Comparison of ENCODE assay signal across 8 cellular contexts in genomic region chr5:181221792-181222629, GRCh38. TPM values are rescaled to one million over a fixed set of nuclear protein-coding genes. Genes with fewer than 3 reads are reported as not detected.
A peak's percentile ranks its signal among the peaks of the same experiment; 100 is the strongest.
DNase-seq lines count a peak whose midpoint lies in the region; ATAC-seq and TF ChIP-seq lines count a peak whose summit lies in the region.

No MANE protein-coding gene starts in this region.

- H3K9ac ChIP-seq in iPS-18a (ENCODE audit: low read length) (peak overlapping the region; percentile 70), smooth muscle cell (ENCODE audit: low read depth) (peak overlapping the region; percentile 87)

- H3K9me3 ChIP-seq in SJCRH30 (replicated peaks) (no peaks in the 10 kb centered on the region), iPS-18a (ENCODE audit: control insufficient read depth, low read depth, low read length) (no peaks in the 10 kb centered on the region), smooth muscle cell (replicated peaks; ENCODE audit: low read depth) (no peaks in the 10 kb centered on the region)

- H3K36me3 ChIP-seq in SJCRH30, result no peaks in the 10 kb centered on the region
- no peaks in the 10 kb centered on the region for H3K36me3 ChIP-seq in iPS-18a (ENCODE audit: control insufficient read depth, low read depth, low read length)
- H3K36me3 ChIP-seq in smooth muscle cell (ENCODE audit: low read depth), result no peaks in the 10 kb centered on the region

- peaks cover 22% of the 10 kb centered on the region for H3F3A ChIP-seq in smooth muscle cell (ENCODE audit: low read depth)

- WGBS in smooth muscle cell (ENCODE audit: low lambda C conversion rate), result 3% methylated on average over 50 of the region's 50 CpGs

- peak overlapping the region; percentile 89 for H3K27ac ChIP-seq in SJCRH30
- H3K27ac ChIP-seq in iPS-18a (ENCODE audit: low read length), result no peak overlapping the region
- H3K27ac ChIP-seq in smooth muscle cell (ENCODE audit: low read depth), result peak overlapping the region; percentile 90

- H2AFZ ChIP-seq in smooth muscle cell (ENCODE audit: low read depth), result peak overlapping the region; percentile 46

- DNase-seq in SJCRH30 (peak; percentile 95 to 97), astrocyte of the hippocampus (ENCODE audit: low read depth, low spot score) (peak; percentile 94), smooth muscle cell (lab: John Stamatoyannopoulos, UW; ENCODE audit: unreplicated experiment) (no peak), NCI-H2029 treated with DMSO at 0.1 percent for 48 hours (lab: John Stamatoyannopoulos, UW) (no peak), HUDEP-2 (lab: John Stamatoyannopoulos, UW; ENCODE audit: unreplicated experiment in 76 of 76) (no peak)

- peak; percentile 28 for ATAC-seq in HG02852 (IDR thresholded peaks at IDR 0.05; ENCODE audit: unreplicated experiment)

- H3K4me3 ChIP-seq in GM12875 (ENCODE audit: low read depth, low read length), result peak overlapping the region; percentile 70
- peak overlapping the region; percentile 95 for H3K4me3 ChIP-seq in SJCRH30
- H3K4me3 ChIP-seq in iPS-18a (ENCODE audit: low read length), result peak overlapping the region; percentile 73
- H3K4me3 ChIP-seq in smooth muscle cell, result peak overlapping the region; percentile 71

- TF ChIP-seq CTCF in GM12875 (IDR thresholded peaks at IDR 0.05; ENCODE audit: borderline replicate concordance, insufficient read depth, low read depth, low read length) (no peak), smooth muscle cell (IDR thresholded peaks at IDR 0.05; ENCODE audit: borderline replicate concordance, insufficient read depth, poor library complexity, severe bottlenecking) (no peak)

- peaks cover 19% of the 10 kb centered on the region for H3K79me2 ChIP-seq in smooth muscle cell (ENCODE audit: low read depth)

- H3K4me1 ChIP-seq in SJCRH30, result no peaks in the 10 kb centered on the region
- H3K4me1 ChIP-seq in iPS-18a (ENCODE audit: control insufficient read depth, low read depth, low read length), result peaks cover 14% of the 10 kb centered on the region
- H3K4me1 ChIP-seq in smooth muscle cell (ENCODE audit: low read depth), result no peaks in the 10 kb centered on the region

- H3K4me2 ChIP-seq in smooth muscle cell, result peak overlapping the region; percentile 85

- no peaks in the 10 kb centered on the region for H4K20me1 ChIP-seq in smooth muscle cell (ENCODE audit: low read depth)

- H3K27me3 ChIP-seq in SJCRH30 (no peaks in the 10 kb centered on the region), iPS-18a (ENCODE audit: control insufficient read depth, insufficient read depth, low read length) (peaks cover 7% of the 10 kb centered on the region), smooth muscle cell (ENCODE audit: low read depth) (no peaks in the 10 kb centered on the region)

RNA-seq across cellular contexts. Expression of gene TRIM41, which starts 1.1 kb away (rescaled TPM):
- total RNA-seq in SJCRH30 (2014; rRNA removed; shearing (Covaris generic)), result 15.2 and 17.8 TPM in 2 replicates
- total RNA-seq in smooth muscle cell, result 6.3 and 7.5 TPM in 2 replicates
- 2.4 and 2.6 TPM in 2 replicates for polyA plus RNA-seq in smooth muscle cell

RNA-seq across cellular contexts. Expression of gene TRIM7, which starts 17.0 kb away (rescaled TPM):
- total RNA-seq in SJCRH30 (2014; rRNA removed; shearing (Covaris generic)), result 6.9 and 9.0 TPM in 2 replicates
- total RNA-seq in smooth muscle cell, result 3.4 TPM in 1 of 2 replicates, not detected in the other
- polyA plus RNA-seq in smooth muscle cell, result 0.45 TPM in 1 of 2 replicates, not detected in the other

RNA-seq across cellular contexts. Expression of gene RACK1, which starts 21.7 kb away (rescaled TPM):
- total RNA-seq in SJCRH30 (2014; rRNA removed; shearing (Covaris generic)), result 5,838 and 6,264 TPM in 2 replicates
- total RNA-seq in smooth muscle cell, result 2,098 and 2,144 TPM in 2 replicates
- 617 and 686 TPM in 2 replicates for polyA plus RNA-seq in smooth muscle cell

RNA-seq across cellular contexts. Expression of gene TRIM52, which starts 38.9 kb away (rescaled TPM):
- total RNA-seq in SJCRH30 (2014; rRNA removed; shearing (Covaris generic)), result 5.3 and 7.9 TPM in 2 replicates
- total RNA-seq in smooth muscle cell, result 5.0 and 6.9 TPM in 2 replicates
- 3.2 and 4.8 TPM in 2 replicates for polyA plus RNA-seq in smooth muscle cell

Comparison
In these comparisons a context has a peak if more than half of its experiments do, and no peak if none do; other contexts are left out.
1. DNase-seq: peak in SJCRH30 (2 of 2) and astrocyte of the hippocampus (single experiment); none in smooth muscle cell (single experiment), NCI-H2029 treated with DMSO at 0.1 percent for 48 hours (single experiment) and HUDEP-2 (0 of 76).
2. Peak in every context shown above with its lines, with median percentiles within 50 percentile points of each other: H3K4me3 ChIP-seq.